In genomic region chr18:45627204-45627526, GRCh38 we compare ENCODE assay signal across 1 cellular context.
A peak's percentile ranks its signal among the peaks of the same experiment; 100 is the strongest.
TF ChIP-seq lines count a peak whose summit lies in the region.

No MANE protein-coding gene starts in this region.

TF ChIP-seq in HEK293, 187 proteins besides CTCF, POLR2A, EP300 and RAD21 (continued from another document):
- peak; percentile 95 for TF ChIP-seq ZNF341 (tag by site-specific recombination; IDR thresholded peaks at IDR 0.05; ENCODE audit: low read depth)
